Comparison of ENCODE assay signal across 1 cellular context in the genomic region with DNA sequence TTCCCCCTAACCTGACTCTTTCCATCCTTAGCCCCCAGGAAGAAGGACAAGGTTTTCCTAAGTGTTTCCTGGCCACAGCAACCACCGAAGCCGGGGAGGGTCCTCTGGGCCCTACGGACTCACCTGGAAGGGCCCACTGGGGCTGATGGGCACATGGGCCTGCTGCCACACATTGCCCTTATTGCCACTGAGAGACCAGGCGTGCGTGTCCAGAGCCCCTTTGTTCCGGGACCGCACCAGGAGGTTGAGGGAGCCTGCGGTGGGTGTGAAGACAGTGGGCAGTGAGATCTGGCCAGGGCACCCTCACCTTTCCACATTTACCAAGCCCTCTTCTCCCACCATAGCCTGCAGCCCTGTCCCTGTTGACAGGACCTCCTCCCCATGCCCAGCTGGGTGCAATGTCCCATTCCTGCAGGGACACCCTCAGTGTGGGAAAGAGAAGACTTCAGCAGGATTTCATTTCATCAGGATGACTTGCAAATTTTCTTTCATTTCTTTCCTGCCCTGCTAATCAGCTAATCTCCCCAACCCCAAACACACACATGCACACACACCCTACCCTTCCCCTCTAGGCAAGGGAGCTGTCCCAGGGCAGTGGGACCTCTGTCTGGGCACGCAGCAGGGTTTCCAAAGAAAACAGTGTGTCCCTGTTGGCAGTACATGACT.
TF ChIP-seq lines count a peak whose summit lies in the region.

No MANE protein-coding gene starts in this region.

TF ChIP-seq in SK-N-SH treated with all-trans-retinoic acid at 6 μM for 48 hours, 23 proteins besides CTCF, POLR2A, EP300 and RAD21 (continued from another document):
- TF ChIP-seq TSHZ2 (CRISPR knock-in tag; IDR thresholded peaks at IDR 0.05) = no peak
